In genomic region chr1:166813508-166814223, GRCh38 we compare ENCODE assay signal across 24 cellular contexts. TPM values are rescaled to one million over a fixed set of nuclear protein-coding genes. Genes with fewer than 3 reads are reported as not detected.
DNase-seq lines count a peak whose midpoint lies in the region; ATAC-seq, FAIRE-seq and TF ChIP-seq lines count a peak whose summit lies in the region.
"Had no signal": no experiment of that assay in that cellular context is flagged by ENCODE, and none has a peak within 500 bp of the region (broad histone marks: within the 10 kb centered on the region; RNA-seq: fewer than 3 reads in every experiment).

No MANE protein-coding gene starts in this region.

- WGBS in liver = 19% methylated on average over 2 of the region's 2 CpGs
- WGBS in HepG2 (ENCODE audit: low lambda C conversion rate) = 3% methylated on average over 2 of the region's 2 CpGs

- CTCF ChIA-PET in HepG2 (lab: Yijun Ruan, JAX; ENCODE audit: low intra/inter-chr PET ratio, low total read pairs) = no interaction called here

- POLR2A ChIA-PET in HepG2 (lab: Yijun Ruan, JAX) = interaction anchor here (1.2 kb wide), 1 partner anchor 26 kb away, joined by 3 read pairs; the partner anchor contains the start of gene POGK

- no TSS peak for BruUV-seq in HepG2 (replicated peaks; lab: Mats Ljungman, UMichigan)

- H3K27me3 ChIP-seq in liver (ENCODE audit: control insufficient read depth in 4 of 4, insufficient read depth in 4 of 4, low read length in 3 of 4) (no peaks in the 10 kb centered on the region), HepG2 (ENCODE audit: control insufficient read depth in 1 of 2, insufficient read depth in 2 of 2, low read length in 2 of 2) (no peaks in the 10 kb centered on the region), OCI-LY3 (ENCODE audit: low read depth, low read length) (0 out of 2 replicates have a peak, but pooled peaks cover 4% of the 10 kb centered on the region), upper lobe of right lung (no peaks in the 10 kb centered on the region)

- peaks cover 2 to 14% (median 11%) of the 10 kb centered on the region in 4 donors for H3K4me1 ChIP-seq in liver (ENCODE audit: control insufficient read depth in 4 of 4, insufficient read depth in 4 of 4, low read length in 3 of 4)
- H3K4me1 ChIP-seq in HepG2 (ENCODE audit: insufficient read depth, low read length) = peaks cover 5% of the 10 kb centered on the region; the same call in 1 of the 2 replicates
- no peaks in the 10 kb centered on the region for H3K4me1 ChIP-seq in OCI-LY3 (ENCODE audit: low read length)
- H3K4me1 ChIP-seq in upper lobe of right lung = peaks cover 8% of the 10 kb centered on the region
- H3K4me1 ChIP-seq: tibial artery had no signal

- DNase-seq in HepG2 (ENCODE audit: low spot score) (no peak), upper lobe of right lung (no peak), NAMALWA (ENCODE audit: low spot score) (no peak)
- no peak for DNase-seq in activated CD4-positive, CD25-positive, alpha-beta regulatory T cell (lab: John Stamatoyannopoulos, UW)
- no peak for DNase-seq in stimulated activated CD4-positive, alpha-beta T cell treated with anti-CD3 and anti-CD28 coated beads, Interleukin-4, amount 100 ng/mL, for 4 hours
- DNase-seq: activated CD4-positive, alpha-beta T cell treated with anti-CD3 and anti-CD28 coated beads, Interleukin-2, amount 50 U/mL, for 48 hours; amniotic stem cell; DMS79 treated with DMSO at 0.1 percent for 48 hours; dorsolateral prefrontal cortex; erythroblast; hypothalamus; islet precursor cell; mesendoderm; naive B cell; NCI-H2081; NCI-H510A; stimulated activated CD4-positive, alpha-beta T cell treated with anti-CD3 and anti-CD28 coated beads, Interleukin-1b, Interleukin-23, amount 100 ng/mL, for 48 hours; stimulated activated naive CD4-positive, alpha-beta T cell; tibial artery; WERI-Rb-1 had no signal

- H3K27ac ChIP-seq in liver (ENCODE audit: low read depth in 1 of 2, low read length in 2 of 2) (peak overlapping the region in 1 of 2 donors; percentile 18), HepG2 (ENCODE audit: extremely low read length, insufficient read depth, low read length) (no peak overlapping the region), OCI-LY3 (ENCODE audit: low read length) (no peak overlapping the region), upper lobe of right lung (no peak overlapping the region)
- H3K27ac ChIP-seq: dorsolateral prefrontal cortex, tibial artery, WERI-Rb-1 had no signal

- TF ChIP-seq CTCF in liver (IDR thresholded peaks at IDR 0.05; ENCODE audit: low read depth, low read length, missing input control) (peak; percentile 12), HepG2 (CRISPR knock-in tag; IDR thresholded peaks at IDR 0.05) (no peak), OCI-LY3 (IDR thresholded peaks at IDR 0.05; ENCODE audit: low read depth, low read length) (peak; percentile 23), upper lobe of right lung (IDR thresholded peaks at IDR 0.05) (no peak)

- H3K9me3 ChIP-seq in liver (ENCODE audit: control insufficient read depth in 4 of 4, low read length in 3 of 4) (no peaks in the 10 kb centered on the region), HepG2 (ENCODE audit: low read length) (no peaks in the 10 kb centered on the region), OCI-LY3 (ENCODE audit: insufficient read depth, low read length) (no peaks in the 10 kb centered on the region), upper lobe of right lung (no peaks in the 10 kb centered on the region)
- H3K9me3 ChIP-seq: tibial artery had no signal

- H3K79me2 ChIP-seq in HepG2 (ENCODE audit: insufficient read depth, low read length) (no peaks in the 10 kb centered on the region), OCI-LY3 (ENCODE audit: low read length) (no peaks in the 10 kb centered on the region)

- FAIRE-seq in HepG2 (lab: Jason Lieb, UNC) = no peak
- peak; percentile 99 for FAIRE-seq in islet of Langerhans (lab: Jason Lieb, UNC)
- FAIRE-seq: frontal cortex had no signal

- TF ChIP-seq POLR2A in HepG2 (IDR thresholded peaks at IDR 0.05; ENCODE audit: insufficient read depth in 1 of 2, low read depth in 2 of 2, low read length in 2 of 2) = no peak

- no peak overlapping the region for H3K9ac ChIP-seq in liver (ENCODE audit: low read depth in 1 of 2, low read length in 2 of 2)
- H3K9ac ChIP-seq in HepG2 (ENCODE audit: insufficient read depth, low read depth, low read length) = no peak overlapping the region
- H3K9ac ChIP-seq in OCI-LY3 (ENCODE audit: low read length) = no peak overlapping the region

- TF ChIP-seq EP300 in HepG2 (IDR thresholded peaks at IDR 0.05; ENCODE audit: low read depth in 2 of 2, low read length in 2 of 2) = no peak
- no peak for TF ChIP-seq EP300 in HepG2 (CRISPR knock-in tag; IDR thresholded peaks at IDR 0.05; ENCODE audit: borderline replicate concordance)

- no peaks in the 10 kb centered on the region for H3K36me3 ChIP-seq in liver (ENCODE audit: control insufficient read depth in 4 of 4, insufficient read depth in 3 of 4, low read depth in 1 of 4, low read length in 3 of 4)
- H3K36me3 ChIP-seq in HepG2 (replicated peaks in 1 of 2; ENCODE audit: control insufficient read depth in 1 of 2, insufficient read depth in 2 of 2, low read length in 2 of 2) = no peaks in the 10 kb centered on the region
- H3K36me3 ChIP-seq in OCI-LY3 (replicated peaks; ENCODE audit: low read depth, low read length) = no peaks in the 10 kb centered on the region
- H3K36me3 ChIP-seq in upper lobe of right lung = no peaks in the 10 kb centered on the region
- H3K36me3 ChIP-seq: tibial artery, WERI-Rb-1 had no signal

- H2AFZ ChIP-seq in HepG2 (ENCODE audit: low read length) (no peak overlapping the region), OCI-LY3 (ENCODE audit: low read depth, low read length) (no peak overlapping the region)

- peak; percentile 50 to 54 for TF ChIP-seq RAD21 in liver (IDR thresholded peaks at IDR 0.05)
- TF ChIP-seq RAD21 in HepG2 (CRISPR knock-in tag; IDR thresholded peaks at IDR 0.05) = no peak

- H3K4me2 ChIP-seq in HepG2 (ENCODE audit: low read depth, low read length) (no peak overlapping the region), OCI-LY3 (ENCODE audit: low read length) (no peak overlapping the region)

- intact Hi-C loops in HepG2 (cut with micrococcal nuclease; ENCODE audit: unreplicated experiment) = no loop called here
- intact Hi-C loops in upper lobe of right lung (cut with DNase I) = no loop called here

- ATAC-seq in HepG2 = no peak
- ATAC-seq in upper lobe of right lung = peak; percentile 22

- no peak overlapping the region for H3K4me3 ChIP-seq in liver (ENCODE audit: low read depth in 1 of 3, low read length in 3 of 3)
- H3K4me3 ChIP-seq in HepG2 (replicated peaks in 1 of 3; ENCODE audit: insufficient read depth in 1 of 3, low read depth in 2 of 3, low read length in 3 of 3) = no peak overlapping the region
- H3K4me3 ChIP-seq in OCI-LY3 (ENCODE audit: low read length) = no peak overlapping the region
- H3K4me3 ChIP-seq in upper lobe of right lung = no peak overlapping the region
- H3K4me3 ChIP-seq: dorsolateral prefrontal cortex, tibial artery had no signal

- in situ Hi-C loops in HepG2 (cut with HindIII; ENCODE audit: extremely low pct_ligation_motif_present, low pct_unique_long_range_greater_than_20kb) = no loop called here

- H4K20me1 ChIP-seq in HepG2 (ENCODE audit: insufficient read depth, low read length) (no peaks in the 10 kb centered on the region), OCI-LY3 (ENCODE audit: insufficient read depth, low read length) (no peaks in the 10 kb centered on the region)

RNA-seq across cellular contexts. Expression of gene POGK, which starts 25.6 kb away (rescaled TPM):
- total RNA-seq in liver (10 to 100 TPM in 1 of 2 donors, 1 to 10 TPM in 1; 6.8 to 14.1 TPM), HepG2 (2016; rRNA removed; fragmentation: Illumina TruSeq; extraction: Trizol) (16.2 and 17.6 TPM in 2 replicates), upper lobe of right lung (68.6 TPM)
- polyA plus RNA-seq in liver (1 to 10 TPM; 4.2 to 6.6 TPM), HepG2 (2011; rRNA removed) (4.8 and 5.3 TPM in 2 replicates)
- 2.0 and 2.1 TPM in 2 replicates for total RNA-seq in HepG2 (2016; cell fraction: cytosol; rRNA removed; fragmentation: Illumina TruSeq; extraction: Trizol; ENCODE audit: low read depth)
- 16.4 and 17.5 TPM in 2 replicates for total RNA-seq in HepG2 (2016; cell fraction: insoluble cytoplasmic fraction; rRNA removed; fragmentation: Illumina TruSeq; extraction: Trizol)
- 8.6 and 8.8 TPM in 2 replicates for total RNA-seq in HepG2 (2016; cell fraction: membrane; rRNA removed; fragmentation: Illumina TruSeq; extraction: Trizol)
- total RNA-seq in HepG2 (2016; cell fraction: nucleus; rRNA removed; fragmentation: Illumina TruSeq; extraction: Trizol) = 15.0 and 17.0 TPM in 2 replicates
- 4.7 and 6.4 TPM in 2 replicates for polyA plus RNA-seq in HepG2 (2011; cell fraction: cytosol; rRNA removed)
- polyA plus RNA-seq in HepG2 (2011; cell fraction: nucleus; rRNA removed) = 12.4 and 14.7 TPM in 2 replicates
- 8.0 and 9.8 TPM in 2 replicates for polyA plus RNA-seq in HepG2 (2012)
- polyA plus RNA-seq in HepG2 (2016; cell fraction: cytosol; fragmentation: Illumina TruSeq; extraction: Trizol; ENCODE audit: low read depth) = 0.83 and 0.92 TPM in 2 replicates
- 14.9 and 16.0 TPM in 2 replicates for polyA plus RNA-seq in HepG2 (2016; cell fraction: insoluble cytoplasmic fraction; fragmentation: Illumina TruSeq; extraction: Trizol; ENCODE audit: low read depth)
- polyA plus RNA-seq in HepG2 (2016; cell fraction: membrane; fragmentation: Illumina TruSeq; extraction: Trizol; ENCODE audit: low read depth) = 5.1 and 5.4 TPM in 2 replicates
- polyA plus RNA-seq in HepG2 (2016; cell fraction: nucleus; fragmentation: Illumina TruSeq; extraction: Trizol; ENCODE audit: insufficient read depth, low read depth) = 20.8 and 21.1 TPM in 2 replicates
- 9.1 and 37.8 TPM in 2 replicates for polyA minus RNA-seq in HepG2 (2011; rRNA and poly(A)+ RNA removed; ENCODE audit: low replicate concordance)
- polyA minus RNA-seq in HepG2 (2011; cell fraction: cytosol; rRNA and poly(A)+ RNA removed) = 6.7 and 8.7 TPM in 2 replicates
- 28.5 and 30.6 TPM in 2 replicates for polyA minus RNA-seq in HepG2 (2011; cell fraction: nucleus; rRNA and poly(A)+ RNA removed)

Comparison
In these comparisons a context has a peak if more than half of its experiments do, and no peak if none do; other contexts are left out.
1. CTCF ChIP-seq: peak in liver (single experiment) and OCI-LY3 (single experiment); none in HepG2 (single experiment) and upper lobe of right lung (single experiment).